10 cellular contexts compared by ENCODE assay signal in genomic region chr20:7841967-7842301, GRCh38.
DNase-seq lines count a peak whose midpoint lies in the region; ATAC-seq and TF ChIP-seq lines count a peak whose summit lies in the region.
"Had no signal": no experiment of that assay in that cellular context is flagged by ENCODE, and none has a peak within 500 bp of the region (broad histone marks: within the 10 kb centered on the region; RNA-seq: fewer than 3 reads in every experiment).

No MANE protein-coding gene starts in this region.

- ATAC-seq in SK-N-SH treated with all-trans-retinoic acid at 6 μM for 48 hours = peak; percentile 94
- no peak for ATAC-seq in GM18520 (IDR thresholded peaks at IDR 0.05; ENCODE audit: unreplicated experiment)
- ATAC-seq in HG02610 (IDR thresholded peaks at IDR 0.05; ENCODE audit: unreplicated experiment) = no peak
- ATAC-seq in GM18873 (IDR thresholded peaks at IDR 0.05; ENCODE audit: low FRiP score, unreplicated experiment) = no peak

- DNase-seq in EL = peak; percentile 73
- peak; percentile 96 for DNase-seq in foreskin fibroblast
- peak; percentile 97 for DNase-seq in renal cortical epithelial cell (ENCODE audit: low read depth)
- no peak for DNase-seq in occipital lobe (lab: John Stamatoyannopoulos, UW)
- DNase-seq: activated effector memory CD4-positive, alpha-beta T cell treated with Interleukin-2 at 50 U/mL for 16 hours; NCI-H2029 treated with DMSO at 0.1 percent for 48 hours had no signal

- TF ChIP-seq CTCF in foreskin fibroblast (IDR thresholded peaks at IDR 0.05; ENCODE audit: low read depth, low read length) = no peak

- H3K4me3 ChIP-seq in foreskin fibroblast (ENCODE audit: low read depth in 1 of 2, low read length in 2 of 2) = no peak overlapping the region

TF ChIP-seq in SK-N-SH treated with all-trans-retinoic acid at 6 μM for 48 hours, 23 proteins besides CTCF, POLR2A, EP300 and RAD21:
- TF ChIP-seq GLIS3 (CRISPR knock-in tag; IDR thresholded peaks at IDR 0.05) (no peak), ZNF565 (CRISPR knock-in tag; conservative IDR thresholded peaks at IDR 0.05; ENCODE audit: low read depth) (no peak), OSR1 (CRISPR knock-in tag; IDR thresholded peaks at IDR 0.05) (no peak), BACH2 (CRISPR knock-in tag; IDR thresholded peaks at IDR 0.05; ENCODE audit: borderline replicate concordance) (no peak), ESRRG (CRISPR knock-in tag; IDR thresholded peaks at IDR 0.05) (no peak), ARNTL (CRISPR knock-in tag; IDR thresholded peaks at IDR 0.05; ENCODE audit: borderline replicate concordance, low read depth) (no peak), RARB (CRISPR knock-in tag; IDR thresholded peaks at IDR 0.05) (no peak), ISL1 (CRISPR knock-in tag; IDR thresholded peaks at IDR 0.05) (no peak), POU6F1 (CRISPR knock-in tag; IDR thresholded peaks at IDR 0.05; ENCODE audit: borderline replicate concordance, low read depth) (no peak), SNAI2 (CRISPR knock-in tag; IDR thresholded peaks at IDR 0.05) (no peak), TOX (CRISPR knock-in tag; IDR thresholded peaks at IDR 0.05; ENCODE audit: borderline replicate concordance) (no peak)
